1 cellular context compared by ENCODE assay signal in genomic region chr6:138844203-138844602, GRCh38.
TF ChIP-seq lines count a peak whose summit lies in the region.

No MANE protein-coding gene starts in this region.

TF ChIP-seq in IMR-90, 13 proteins besides CTCF, POLR2A, EP300 and RAD21:
- TF ChIP-seq ELK1 (IDR thresholded peaks at IDR 0.05; ENCODE audit: borderline replicate concordance, low read depth, low read length): no peak
- TF ChIP-seq MAZ (IDR thresholded peaks at IDR 0.05; ENCODE audit: borderline replicate concordance, low read depth, low read length): no peak
- no peak for TF ChIP-seq MAFK (IDR thresholded peaks at IDR 0.05; ENCODE audit: low read depth, low read length)
- no peak for TF ChIP-seq USF2 (IDR thresholded peaks at IDR 0.05; ENCODE audit: low read depth, low read length)
- TF ChIP-seq SMC3 (IDR thresholded peaks at IDR 0.05; ENCODE audit: low read depth, low read length): no peak
- no peak for TF ChIP-seq RFX5 (IDR thresholded peaks at IDR 0.05; ENCODE audit: low read depth, low read length)
- no peak for TF ChIP-seq MXI1 (IDR thresholded peaks at IDR 0.05; ENCODE audit: borderline replicate concordance, low read depth, low read length)
- TF ChIP-seq BHLHE40 (IDR thresholded peaks at IDR 0.05; ENCODE audit: low read depth, low read length): no peak
- TF ChIP-seq CEBPB (IDR thresholded peaks at IDR 0.05; ENCODE audit: low read depth, low read length): no peak
- TF ChIP-seq CHD1 (IDR thresholded peaks at IDR 0.05; ENCODE audit: low read depth, low read length): no peak
- no peak for TF ChIP-seq FOS (IDR thresholded peaks at IDR 0.05; ENCODE audit: low read depth, low read length)
- TF ChIP-seq NFE2L2 (IDR thresholded peaks at IDR 0.05; ENCODE audit: low read depth, low read length): no peak
- no peak for TF ChIP-seq RCOR1 (IDR thresholded peaks at IDR 0.05; ENCODE audit: insufficient replicate concordance, low read length)
